In genomic region chr4:126137782-126138170, GRCh38 we compare ENCODE assay signal across 26 cellular contexts.
"Had no signal": no experiment of that assay in that cellular context is flagged by ENCODE, and none has a peak within 500 bp of the region (broad histone marks: within the 10 kb centered on the region; RNA-seq: fewer than 3 reads in every experiment).

No MANE protein-coding gene starts in this region.

- DNase-seq: activated CD4-positive, alpha-beta memory T cell treated with anti-CD3 and anti-CD28 coated beads, Interleukin-2, amount 10 ng/mL, durations not matched to agents 7 days and 5 days; activated CD4-positive, alpha-beta T cell treated with anti-CD3 and anti-CD28 coated beads for 36 hours; activated CD4-positive, alpha-beta T cell treated with anti-CD3 and anti-CD28 coated beads, Interleukin-2, amount 50 U/mL, for 1 hour; activated gamma-delta T cell; activated naive CD4-positive, alpha-beta T cell treated with anti-CD3 and anti-CD28 coated beads for 36 hours; activated T-cell treated with anti-CD3 and anti-CD28 coated beads for 4 hours; activated T-cell treated with anti-CD3 and anti-CD28 coated beads, Interleukin-2, amount 50 U/mL, for 48 hours; anterior cingulate cortex; cerebellar nuclear complex; Kasumi-1; KBM-7; NCI-H1048; NCI-H146; NCI-H187 treated with DMSO at 0.1 percent for 48 hours; NCI-H2081 treated with DMSO at 0.1 percent for 48 hours; NCI-H2171; NCI-H2227 treated with DMSO at 0.1 percent for 48 hours; NCI-H446 treated with DMSO at 0.1 percent for 48 hours; NCI-H524 treated with DMSO at 0.1 percent for 48 hours; NCI-H748 treated with DMSO at 0.1 percent for 48 hours; OCI-M1; RPMI8226; T-helper 9 cell had no signal

- ATAC-seq: activated CD4-positive, alpha-beta T cell treated with anti-CD3 and anti-CD28 coated beads for 36 hours; activated T-helper 17 cell treated with anti-CD3 and anti-CD28 coated beads, Interleukin-2, amount 50 U/mL, for 72 hours; Panc1; Right ventricle myocardium inferior had no signal
